Comparison of ENCODE assay signal across 13 cellular contexts in the genomic region with DNA sequence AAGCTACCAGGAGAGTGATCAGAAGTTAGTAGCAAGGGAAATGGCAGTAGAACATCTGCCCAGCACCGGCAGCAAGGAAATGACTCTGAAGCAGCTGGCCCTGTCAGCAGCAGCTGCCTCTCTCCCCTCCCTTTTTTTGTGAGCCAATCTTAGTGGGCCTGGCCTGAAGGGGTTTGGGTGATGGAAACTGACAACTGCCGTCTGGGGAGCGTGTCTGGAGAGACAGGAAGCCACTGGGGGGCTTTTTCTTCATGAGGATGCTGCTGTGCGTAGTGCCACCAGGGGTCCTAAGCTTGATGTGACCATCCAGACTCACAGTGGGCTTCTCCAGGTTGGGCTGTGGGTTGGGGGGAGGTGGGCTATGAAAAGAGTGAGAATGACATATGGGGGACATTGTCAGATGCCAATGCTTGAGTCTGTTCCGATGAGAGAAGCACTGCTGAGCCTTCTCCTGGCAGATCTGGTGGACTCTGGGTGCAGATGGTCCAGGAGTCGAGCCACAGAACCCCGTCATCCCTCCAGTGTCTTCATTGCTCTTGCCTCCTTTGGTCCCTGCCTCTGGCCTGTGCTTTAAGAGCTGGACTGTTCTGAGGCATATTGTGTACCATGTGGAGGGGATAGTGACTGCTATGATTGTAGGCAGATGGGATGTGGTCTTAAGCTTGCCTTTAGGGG.
DNase-seq lines count a peak whose midpoint lies in the region; ATAC-seq and TF ChIP-seq lines count a peak whose summit lies in the region.
"Had no signal": no experiment of that assay in that cellular context is flagged by ENCODE, and none has a peak within 500 bp of the region (broad histone marks: within the 10 kb centered on the region; RNA-seq: fewer than 3 reads in every experiment).

No MANE protein-coding gene starts in this region.

- ATAC-seq in GM18861 (IDR thresholded peaks at IDR 0.05; ENCODE audit: unreplicated experiment) (no peak), HG02571 (IDR thresholded peaks at IDR 0.05; ENCODE audit: unreplicated experiment) (no peak)
- ATAC-seq: left cardiac atrium had no signal

- TF ChIP-seq RAD21 in neural cell (conservative IDR thresholded peaks at IDR 0.05), result no peak

- H3K9ac ChIP-seq in neural cell (ENCODE audit: low read length), result no peak overlapping the region

- H3K36me3 ChIP-seq in DOHH2 (ENCODE audit: control insufficient read depth, low read length), result no peaks in the 10 kb centered on the region
- no peaks in the 10 kb centered on the region for H3K36me3 ChIP-seq in neural cell (ENCODE audit: insufficient read depth, low read length)
- H3K36me3 ChIP-seq: spleen had no signal

- H3K4me2 ChIP-seq in DOHH2 (ENCODE audit: low read length) (peak overlapping the region; percentile 48), neural cell (ENCODE audit: low read length) (no peak overlapping the region)

- H3K36me3 Mint-ChIP-seq in brain, result no peaks in the 10 kb centered on the region

- no peaks in the 10 kb centered on the region for H3K9me2 ChIP-seq in DOHH2 (replicated peaks; ENCODE audit: control insufficient read depth, low read length)
- H3K9me2 ChIP-seq in neural cell (ENCODE audit: insufficient read depth, low read length), result no peaks in the 10 kb centered on the region

- TF ChIP-seq CTCF in DOHH2 (IDR thresholded peaks at IDR 0.05; ENCODE audit: low read depth, low read length, poor library complexity, severe bottlenecking), result peak; percentile 67
- peak in 1 of 2 experiments; percentile 36 for TF ChIP-seq CTCF in brain (conservative IDR thresholded peaks at IDR 0.05)
- no peak for TF ChIP-seq CTCF in neural cell (IDR thresholded peaks at IDR 0.05; ENCODE audit: poor library complexity, severe bottlenecking)

- no peak overlapping the region for H2AFZ ChIP-seq in neural cell (ENCODE audit: low read depth, low read length)

- DNase-seq in NCI-H1694 (lab: John Stamatoyannopoulos, UW), result peak; percentile 89
- no peak for DNase-seq in ureter (ENCODE audit: low spot score)
- no peak for DNase-seq in midbrain (lab: John Stamatoyannopoulos, UW)
- DNase-seq: activated CD4-positive, CD25-positive, alpha-beta regulatory T cell treated with anti-CD3 and anti-CD28 coated beads, Interleukin-2, amount 50 U/mL, for 72 hours; EL; KBM-7; left cardiac atrium; spleen had no signal

- H3K27me3 Mint-ChIP-seq in brain, result peaks cover 6% of the 10 kb centered on the region

- no peak for TF ChIP-seq EP300 in neural cell (conservative IDR thresholded peaks at IDR 0.05; ENCODE audit: poor library complexity, severe bottlenecking)

- H3K27me3 ChIP-seq in DOHH2 (ENCODE audit: control insufficient read depth, low read length) (no peaks in the 10 kb centered on the region), neural cell (ENCODE audit: insufficient read depth, low read depth, low read length) (no peaks in the 10 kb centered on the region)
- H3K27me3 ChIP-seq: spleen had no signal

- no peaks in the 10 kb centered on the region for H3K9me3 ChIP-seq in DOHH2 (ENCODE audit: control insufficient read depth, insufficient read depth, low read length)
- no peaks in the 10 kb centered on the region for H3K9me3 ChIP-seq in neural cell (ENCODE audit: low read length)
- H3K9me3 ChIP-seq: spleen had no signal

- no peaks in the 10 kb centered on the region for H3K9me3 Mint-ChIP-seq in brain

- peaks cover 6% of the 10 kb centered on the region; the same call in 1 of the 2 replicates for H3F3A ChIP-seq in DOHH2 (ENCODE audit: control insufficient read depth, insufficient read depth)
- no peaks in the 10 kb centered on the region for H3F3A ChIP-seq in neural cell (ENCODE audit: insufficient read depth, low read length, poor library complexity, severe bottlenecking)

- H3K27ac Mint-ChIP-seq in brain, result peak overlapping the region; percentile 38 to 93 (median 82)

- H4K20me1 ChIP-seq in DOHH2 (ENCODE audit: control insufficient read depth, insufficient read depth, low read depth, low read length) (no peaks in the 10 kb centered on the region), neural cell (ENCODE audit: insufficient read depth) (no peaks in the 10 kb centered on the region)

- H3K79me2 ChIP-seq in DOHH2 (ENCODE audit: control insufficient read depth, low read length) (no peaks in the 10 kb centered on the region), neural cell (replicated peaks; ENCODE audit: insufficient read depth, low read length) (no peaks in the 10 kb centered on the region)

- H3K4me1 Mint-ChIP-seq in brain, result peaks cover 59% of the 10 kb centered on the region

- no peak overlapping the region for H3K4me3 ChIP-seq in DOHH2 (ENCODE audit: low read length)
- no peak overlapping the region for H3K4me3 ChIP-seq in neural cell (ENCODE audit: low read length)
- H3K4me3 ChIP-seq: spleen had no signal

- peaks cover 49% of the 10 kb centered on the region for H3K4me1 ChIP-seq in DOHH2 (ENCODE audit: control insufficient read depth, low read length)

- H3K4me3 Mint-ChIP-seq in brain, result peak overlapping the region in 3 of 5 experiments; percentile 4 to 22 (median 19)

- H3K27ac ChIP-seq in DOHH2 (ENCODE audit: low read depth, low read length), result no peak overlapping the region
- peak overlapping the region; percentile 20 for H3K27ac ChIP-seq in neural cell (ENCODE audit: low read length)

TF ChIP-seq in neural cell, 6 proteins besides CTCF, POLR2A, EP300 and RAD21:
- no peak for TF ChIP-seq MXI1 (conservative IDR thresholded peaks at IDR 0.05; ENCODE audit: poor library complexity, severe bottlenecking)
- TF ChIP-seq POLR2AphosphoS5 (IDR thresholded peaks at IDR 0.05), result no peak
- TF ChIP-seq EZH2 (IDR thresholded peaks at IDR 0.05; ENCODE audit: borderline replicate concordance, insufficient read depth, low read length, poor library complexity, severe bottlenecking), result no peak
- TF ChIP-seq SMC3 (conservative IDR thresholded peaks at IDR 0.05; ENCODE audit: poor library complexity), result no peak
- TF ChIP-seq TAF1 (IDR thresholded peaks at IDR 0.05; ENCODE audit: low read depth), result no peak
- TF ChIP-seq, protein P1, sequence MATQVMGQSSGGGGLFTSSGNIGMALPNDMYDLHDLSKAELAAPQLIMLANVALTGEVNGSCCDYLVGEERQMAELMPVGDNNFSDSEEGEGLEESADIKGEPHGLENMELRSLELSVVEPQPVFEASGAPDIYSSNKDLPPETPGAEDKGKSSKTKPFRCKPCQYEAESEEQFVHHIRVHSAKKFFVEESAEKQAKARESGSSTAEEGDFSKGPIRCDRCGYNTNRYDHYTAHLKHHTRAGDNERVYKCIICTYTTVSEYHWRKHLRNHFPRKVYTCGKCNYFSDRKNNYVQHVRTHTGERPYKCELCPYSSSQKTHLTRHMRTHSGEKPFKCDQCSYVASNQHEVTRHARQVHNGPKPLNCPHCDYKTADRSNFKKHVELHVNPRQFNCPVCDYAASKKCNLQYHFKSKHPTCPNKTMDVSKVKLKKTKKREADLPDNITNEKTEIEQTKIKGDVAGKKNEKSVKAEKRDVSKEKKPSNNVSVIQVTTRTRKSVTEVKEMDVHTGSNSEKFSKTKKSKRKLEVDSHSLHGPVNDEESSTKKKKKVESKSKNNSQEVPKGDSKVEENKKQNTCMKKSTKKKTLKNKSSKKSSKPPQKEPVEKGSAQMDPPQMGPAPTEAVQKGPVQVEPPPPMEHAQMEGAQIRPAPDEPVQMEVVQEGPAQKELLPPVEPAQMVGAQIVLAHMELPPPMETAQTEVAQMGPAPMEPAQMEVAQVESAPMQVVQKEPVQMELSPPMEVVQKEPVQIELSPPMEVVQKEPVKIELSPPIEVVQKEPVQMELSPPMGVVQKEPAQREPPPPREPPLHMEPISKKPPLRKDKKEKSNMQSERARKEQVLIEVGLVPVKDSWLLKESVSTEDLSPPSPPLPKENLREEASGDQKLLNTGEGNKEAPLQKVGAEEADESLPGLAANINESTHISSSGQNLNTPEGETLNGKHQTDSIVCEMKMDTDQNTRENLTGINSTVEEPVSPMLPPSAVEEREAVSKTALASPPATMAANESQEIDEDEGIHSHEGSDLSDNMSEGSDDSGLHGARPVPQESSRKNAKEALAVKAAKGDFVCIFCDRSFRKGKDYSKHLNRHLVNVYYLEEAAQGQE (IDR thresholded peaks at IDR 0.05; ENCODE audit: borderline replicate concordance), result no peak
